8 cellular contexts compared by ENCODE assay signal in genomic region chr6:138007014-138007472, GRCh38.
DNase-seq lines count a peak whose midpoint lies in the region; ATAC-seq and TF ChIP-seq lines count a peak whose summit lies in the region.
"Had no signal": no experiment of that assay in that cellular context is flagged by ENCODE, and none has a peak within 500 bp of the region (broad histone marks: within the 10 kb centered on the region; RNA-seq: fewer than 3 reads in every experiment).

No MANE protein-coding gene starts in this region.

- no peak for TF ChIP-seq EP300 in Ishikawa (IDR thresholded peaks at IDR 0.05; ENCODE audit: borderline replicate concordance)

- no peak overlapping the region for H3K27ac ChIP-seq in VCaP

- peak; percentile 45 for TF ChIP-seq RAD21 in Ishikawa (IDR thresholded peaks at IDR 0.05; ENCODE audit: low read depth)

- no peak for ATAC-seq in HG02852 (IDR thresholded peaks at IDR 0.05; ENCODE audit: unreplicated experiment)
- ATAC-seq: right cardiac atrium had no signal

- TF ChIP-seq CTCF in VCaP (conservative IDR thresholded peaks at IDR 0.05) (peak; percentile 78), fibroblast of villous mesenchyme (IDR thresholded peaks at IDR 0.05; ENCODE audit: insufficient read depth, low read depth, low read length) (peak; percentile 72)

- peak; percentile 63 for DNase-seq in GM03348 (ENCODE audit: low spot score)
- peak; percentile 11 for DNase-seq in fibroblast of villous mesenchyme (ENCODE audit: low read depth)
- DNase-seq in stimulated activated CD4-positive, alpha-beta T cell treated with anti-CD3 and anti-CD28 coated beads, Interleukin-2, amount 100 ng/mL, for 24 hours = peak; percentile 37 to 44
- no peak for DNase-seq in kidney glomerular epithelial cell (lab: John Stamatoyannopoulos, UW)

- no peak overlapping the region for H3K4me3 ChIP-seq in fibroblast of villous mesenchyme (ENCODE audit: low read depth, low read length)

TF ChIP-seq in Ishikawa, 13 proteins besides CTCF, POLR2A, EP300 and RAD21:
- TF ChIP-seq REST (IDR thresholded peaks at IDR 0.05; ENCODE audit: low read depth) (no peak), MAX (IDR thresholded peaks at IDR 0.05) (0 out of 2 replicates have a peak, but pooled peaks have one; percentile 20)
